Comparison of ENCODE assay signal across 24 cellular contexts in genomic region chr18:24995738-24996137, GRCh38.
"Had no signal": no experiment of that assay in that cellular context is flagged by ENCODE, and none has a peak within 500 bp of the region (broad histone marks: within the 10 kb centered on the region; RNA-seq: fewer than 3 reads in every experiment).

No MANE protein-coding gene starts in this region.

- DNase-seq: activated CD4-positive, alpha-beta T cell treated with anti-CD3 and anti-CD28 coated beads, Interleukin-2, amount 10 ng/mL, durations not matched to agents 7 days and 5 days; activated CD4-positive, CD25-positive, alpha-beta regulatory T cell treated with anti-CD3 and anti-CD28 coated beads, Interleukin-2, amount 50 U/mL, for 72 hours; activated CD8-positive, alpha-beta memory T cell treated with anti-CD3 and anti-CD28 coated beads, Interleukin-2, amount 10 ng/mL, durations not matched to agents 7 days and 5 days; activated CD8-positive, alpha-beta T cell treated with anti-CD3 and anti-CD28 coated beads for 36 hours; activated gamma-delta T cell; activated naive CD4-positive, alpha-beta T cell treated with anti-CD3 and anti-CD28 coated beads, Interleukin-2, amount 50 U/mL, for 16 hours; activated naive CD8-positive, alpha-beta T cell treated with anti-CD3 and anti-CD28 coated beads, Interleukin-2, amount 50 U/mL, for 24 hours; activated T-cell treated with anti-CD3 and anti-CD28 coated beads for 4 hours; anterior cingulate cortex; central memory CD4-positive, alpha-beta T cell; effector memory CD4-positive, alpha-beta T cell; glutamatergic neuron; left ventricle myocardium inferior; ovary; stimulated activated CD4-positive, alpha-beta T cell treated with anti-CD3 and anti-CD28 coated beads, Interleukin-1b, Interleukin-23, amount 100 ng/mL, for 48 hours; stimulated activated naive CD8-positive, alpha-beta T cell treated with anti-CD3 and anti-CD28 coated beads, Interleukin-15, amount 100 ng/mL, for 72 hours; T-helper 1 cell; tibial artery; WERI-Rb-1 had no signal

- H3K27me3 Mint-ChIP-seq: activated CD4-positive, alpha-beta T cell treated with anti-CD3 and anti-CD28 coated beads, Interleukin-2, amount 10 ng/mL, durations not matched to agents 7 days and 5 days; activated CD8-positive, alpha-beta memory T cell treated with anti-CD3 and anti-CD28 coated beads, Interleukin-2, amount 10 ng/mL, durations not matched to agents 7 days and 5 days; activated naive CD8-positive, alpha-beta T cell treated with anti-CD3 and anti-CD28 coated beads, Interleukin-2, amount 50 U/mL, for 24 hours had no signal

- H2AFZ ChIP-seq: hepatocyte had no signal

- ATAC-seq: activated CD8-positive, alpha-beta memory T cell treated with anti-CD3 and anti-CD28 coated beads, Interleukin-2, amount 10 ng/mL, durations not matched to agents 7 days and 5 days; activated CD8-positive, alpha-beta T cell treated with anti-CD3 and anti-CD28 coated beads for 36 hours; activated naive CD8-positive, alpha-beta T cell treated with anti-CD3 and anti-CD28 coated beads, Interleukin-2, amount 50 U/mL, for 24 hours; stimulated activated naive CD8-positive, alpha-beta T cell treated with anti-CD3 and anti-CD28 coated beads, Interleukin-15, amount 100 ng/mL, for 72 hours had no signal

- H3K27ac ChIP-seq: esophagus muscularis mucosa, hepatocyte, left ventricle myocardium inferior, neutrophil, ovary, prostate gland, tibial artery, WERI-Rb-1 had no signal

- H3K36me3 Mint-ChIP-seq: activated CD8-positive, alpha-beta memory T cell treated with anti-CD3 and anti-CD28 coated beads, Interleukin-2, amount 10 ng/mL, durations not matched to agents 7 days and 5 days had no signal

- H3K79me2 ChIP-seq: hepatocyte had no signal

- H3K4me1 ChIP-seq: esophagus muscularis mucosa, prostate gland, tibial artery had no signal

- H3K4me3 Mint-ChIP-seq: activated CD4-positive, alpha-beta T cell treated with anti-CD3 and anti-CD28 coated beads, Interleukin-2, amount 10 ng/mL, durations not matched to agents 7 days and 5 days; activated CD8-positive, alpha-beta memory T cell treated with anti-CD3 and anti-CD28 coated beads, Interleukin-2, amount 10 ng/mL, durations not matched to agents 7 days and 5 days; activated CD8-positive, alpha-beta T cell treated with anti-CD3 and anti-CD28 coated beads for 36 hours; activated naive CD8-positive, alpha-beta T cell treated with anti-CD3 and anti-CD28 coated beads, Interleukin-2, amount 50 U/mL, for 24 hours; nephron; stimulated activated naive CD8-positive, alpha-beta T cell treated with anti-CD3 and anti-CD28 coated beads, Interleukin-15, amount 100 ng/mL, for 72 hours had no signal

- H3K4me1 Mint-ChIP-seq: activated CD4-positive, alpha-beta T cell treated with anti-CD3 and anti-CD28 coated beads, Interleukin-2, amount 10 ng/mL, durations not matched to agents 7 days and 5 days; activated CD8-positive, alpha-beta memory T cell treated with anti-CD3 and anti-CD28 coated beads, Interleukin-2, amount 10 ng/mL, durations not matched to agents 7 days and 5 days; activated naive CD8-positive, alpha-beta T cell treated with anti-CD3 and anti-CD28 coated beads, Interleukin-2, amount 50 U/mL, for 24 hours; stimulated activated naive CD8-positive, alpha-beta T cell treated with anti-CD3 and anti-CD28 coated beads, Interleukin-15, amount 100 ng/mL, for 72 hours had no signal

- H3K36me3 ChIP-seq: esophagus muscularis mucosa, left ventricle myocardium inferior, neutrophil, ovary, prostate gland, tibial artery, WERI-Rb-1 had no signal

- H3K4me3 ChIP-seq: esophagus muscularis mucosa, hepatocyte, left ventricle myocardium inferior, ovary, prostate gland, tibial artery had no signal

- H3K27ac Mint-ChIP-seq: activated CD4-positive, alpha-beta T cell treated with anti-CD3 and anti-CD28 coated beads, Interleukin-2, amount 10 ng/mL, durations not matched to agents 7 days and 5 days; activated CD8-positive, alpha-beta memory T cell treated with anti-CD3 and anti-CD28 coated beads, Interleukin-2, amount 10 ng/mL, durations not matched to agents 7 days and 5 days; activated CD8-positive, alpha-beta T cell treated with anti-CD3 and anti-CD28 coated beads for 36 hours; activated naive CD8-positive, alpha-beta T cell treated with anti-CD3 and anti-CD28 coated beads, Interleukin-2, amount 50 U/mL, for 24 hours; nephron had no signal

- H3K27me3 ChIP-seq: esophagus muscularis mucosa, hepatocyte, neutrophil, ovary, tibial artery had no signal

- H3K9me3 ChIP-seq: neutrophil, ovary, prostate gland had no signal

- H3K4me2 ChIP-seq: hepatocyte had no signal
